ENCODE assay signal across 28 cellular contexts in the genomic region with DNA sequence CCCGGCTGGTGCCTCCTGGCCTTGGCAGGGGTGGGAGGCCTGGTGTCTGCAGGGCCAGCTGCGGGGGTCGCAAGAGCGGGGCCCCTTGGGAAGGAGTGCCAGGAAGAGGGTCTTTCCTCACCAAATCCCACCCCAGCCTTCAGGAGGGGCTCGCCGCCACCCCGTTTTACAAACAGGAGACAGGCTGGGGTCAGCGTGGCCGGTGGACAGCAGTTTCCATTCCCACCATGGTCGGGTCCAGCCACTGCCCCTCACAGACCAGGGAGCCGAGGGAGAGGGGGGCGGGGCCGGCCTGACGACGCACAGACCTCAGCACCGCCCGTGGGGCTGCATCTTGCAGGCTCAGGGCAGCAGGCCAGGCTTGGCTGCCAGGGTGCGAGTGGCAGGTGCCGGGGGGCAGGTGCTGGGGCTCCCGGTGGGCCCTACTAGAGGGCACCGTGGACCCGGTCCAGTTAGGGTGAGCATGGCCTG. TPM values are rescaled to one million over a fixed set of nuclear protein-coding genes. Genes with fewer than 3 reads are reported as not detected.
DNase-seq lines count a peak whose midpoint lies in the region; ATAC-seq, FAIRE-seq and TF ChIP-seq lines count a peak whose summit lies in the region.
"Had no signal": no experiment of that assay in that cellular context is flagged by ENCODE, and none has a peak within 500 bp of the region (broad histone marks: within the 10 kb centered on the region; RNA-seq: fewer than 3 reads in every experiment).

No MANE protein-coding gene starts in this region.

- H3K9me3 ChIP-seq in SK-N-SH (no peaks in the 10 kb centered on the region), H1 (ENCODE audit: insufficient read depth in 2 of 2, low read depth in 1 of 2, low read length in 1 of 2) (no peaks in the 10 kb centered on the region), aorta (ENCODE audit: control insufficient read depth, low read length) (no peaks in the 10 kb centered on the region)
- H3K9me3 ChIP-seq: MG63, prostate gland, transverse colon had no signal

- TF ChIP-seq RAD21 in SK-N-SH (IDR thresholded peaks at IDR 0.05; ENCODE audit: low read length) (no peak), H1 (IDR thresholded peaks at IDR 0.05 in 1 of 2, conservative IDR thresholded peaks at IDR 0.05 in 1 of 2; ENCODE audit: low read depth in 2 of 2, low read length in 2 of 2) (no peak)

- H3K4me1 ChIP-seq in SK-N-SH (ENCODE audit: control insufficient read depth in 1 of 2, insufficient read depth in 2 of 2, low read depth in 1 of 2, low read length in 1 of 2) (no peaks in the 10 kb centered on the region; a peak in 1 of 4 replicates), H1 (replicated peaks in 1 of 4; ENCODE audit: control insufficient read depth in 3 of 4, insufficient read depth in 4 of 4, low read length in 3 of 4) (peaks cover 0 to 6% (median 3%) of the 10 kb centered on the region in 4 experiments; a peak in 2 of 7 replicates), aorta (ENCODE audit: control insufficient read depth in 1 of 2, insufficient read depth in 2 of 2, low read length in 2 of 2) (no peaks in the 10 kb centered on the region)
- H3K4me1 ChIP-seq: prostate gland had no signal

- no peak overlapping the region for H2BK120ac ChIP-seq in H1 (replicated peaks; ENCODE audit: low read depth, low read length)

- H3K14ac ChIP-seq in H1 (ENCODE audit: insufficient read length) = no peak overlapping the region

- no peak for TF ChIP-seq CTCF in SK-N-SH (IDR thresholded peaks at IDR 0.05)
- no peak for TF ChIP-seq CTCF in H1 (IDR thresholded peaks at IDR 0.05; ENCODE audit: control extremely low read depth in 1 of 3, insufficient read depth in 1 of 3, low read depth in 1 of 3, low read length in 3 of 3)
- no peak for TF ChIP-seq CTCF in RWPE1 (conservative IDR thresholded peaks at IDR 0.05; ENCODE audit: low read depth)

- no peak overlapping the region for H3K27ac ChIP-seq in SK-N-SH (ENCODE audit: low read depth in 2 of 2, low read length in 1 of 2)
- H3K27ac ChIP-seq in H1 (ENCODE audit: low read depth, low read length) = no peak overlapping the region
- no peak overlapping the region for H3K27ac ChIP-seq in aorta (ENCODE audit: low read depth in 1 of 2, low read length in 2 of 2)
- no peak overlapping the region for H3K27ac ChIP-seq in RWPE1
- H3K27ac ChIP-seq: epithelial cell of prostate, prostate gland had no signal

- TF ChIP-seq EP300 in SK-N-SH (IDR thresholded peaks at IDR 0.05; ENCODE audit: borderline replicate concordance in 1 of 2, low read depth in 1 of 2, low read length in 1 of 2) (no peak), H1 (IDR thresholded peaks at IDR 0.05; ENCODE audit: borderline replicate concordance in 1 of 2, low read depth in 2 of 2, low read length in 2 of 2) (no peak)

- peak overlapping the region; percentile 71; the same call in 1 of the 2 replicates for H4K8ac ChIP-seq in H1 (ENCODE audit: extremely low read depth, insufficient read depth, low read length)

- H3K4me3 ChIP-seq in SK-N-SH (ENCODE audit: low read depth in 2 of 2, low read length in 1 of 2) = no peak overlapping the region
- H3K4me3 ChIP-seq in H1 (ENCODE audit: extremely low read depth in 1 of 4, insufficient read depth in 2 of 4, low read depth in 3 of 4, low read length in 4 of 4) = no peak overlapping the region
- no peak overlapping the region for H3K4me3 ChIP-seq in aorta (ENCODE audit: low read length in 2 of 2)
- H3K4me3 ChIP-seq: MG63, prostate gland, transverse colon had no signal

- no peaks in the 10 kb centered on the region for H3K36me3 ChIP-seq in SK-N-SH (replicated peaks in 1 of 2; ENCODE audit: control insufficient read depth in 1 of 2, insufficient read depth in 2 of 2, low read length in 1 of 2)
- no peaks in the 10 kb centered on the region for H3K36me3 ChIP-seq in H1 (ENCODE audit: control insufficient read depth in 2 of 4, insufficient read depth in 4 of 4, low read length in 3 of 4)
- H3K36me3 ChIP-seq in aorta (ENCODE audit: control insufficient read depth in 1 of 2, insufficient read depth in 2 of 2, low read length in 1 of 2) = no peaks in the 10 kb centered on the region
- H3K36me3 ChIP-seq: MG63, prostate gland, transverse colon had no signal

- DNase-seq in SK-N-SH (peak; percentile 62), NAMALWA (ENCODE audit: low spot score) (peak; percentile 55), H1 (ENCODE audit: low read depth in 1 of 2, low spot score in 2 of 2) (no peak), aorta (no peak), RWPE1 (ENCODE audit: low spot score) (no peak), NCI-H146 (lab: John Stamatoyannopoulos, UW) (no peak), NCI-H524 (lab: John Stamatoyannopoulos, UW) (no peak)
- DNase-seq: activated CD4-positive, alpha-beta T cell treated with anti-CD3 and anti-CD28 coated beads for 1 hour; activated naive CD4-positive, alpha-beta T cell; activated T-cell treated with anti-CD3 and anti-CD28 coated beads, Interleukin-2, amount 50 U/mL, for 48 hours; DMS79 treated with DMSO at 0.1 percent for 48 hours; effector CD4-positive, alpha-beta T cell; glutamatergic neuron; kidney glomerular epithelial cell; mammary epithelial cell; MG63; NCI-H1694 treated with DMSO at 0.1 percent for 48 hours; NCI-H69; PC-3; SIG-M5; T-cell; transverse colon had no signal

- H3K9ac ChIP-seq in SK-N-SH = no peak overlapping the region
- H3K9ac ChIP-seq in H1 (replicated peaks in 1 of 4; ENCODE audit: extremely low read depth in 1 of 4, low read depth in 3 of 4, low read length in 3 of 4) = no peak overlapping the region

- no peaks in the 10 kb centered on the region for H3K79me1 ChIP-seq in H1 (ENCODE audit: low read depth, low read length)

- H4K20me1 ChIP-seq in SK-N-SH (ENCODE audit: insufficient read depth) (no peaks in the 10 kb centered on the region), H1 (replicated peaks in 1 of 2; ENCODE audit: control insufficient read depth in 1 of 2, insufficient read depth in 2 of 2, low read length in 2 of 2) (peaks cover 0 to 3% of the 10 kb centered on the region in 2 experiments)

- no peaks in the 10 kb centered on the region for H3K79me2 ChIP-seq in SK-N-SH (ENCODE audit: insufficient read depth)
- H3K79me2 ChIP-seq in H1 (ENCODE audit: control insufficient read depth in 1 of 2, insufficient read depth in 2 of 2, low read length in 2 of 2) = no peaks in the 10 kb centered on the region

- no peak for ATAC-seq in SK-N-SH treated with all-trans-retinoic acid at 6 μM for 48 hours
- ATAC-seq in aorta (ENCODE audit: low FRiP score) = peak; percentile 9
- ATAC-seq: HCT116, PC-3, T-cell had no signal

- POLR2A ChIA-PET in SK-N-SH (lab: Yijun Ruan, JAX) (no interaction called here), H1 (lab: Charles Lee; ENCODE audit: partially characterized antibody) (interaction anchor here (1.0 kb wide), 1 partner anchor 105 kb away, joined by 3 read pairs; no protein-coding TSS in a partner anchor), RWPE1 (lab: Yijun Ruan, JAX; ENCODE audit: low non-redundant PET) (no interaction called here)

- no peak overlapping the region for H2AFZ ChIP-seq in SK-N-SH (ENCODE audit: low read depth)
- no peak overlapping the region for H2AFZ ChIP-seq in H1 (ENCODE audit: low read length)

- CTCF ChIA-PET in SK-N-SH (lab: Yijun Ruan, JAX) = no interaction called here
- CTCF ChIA-PET in H1 (lab: Charles Lee; ENCODE audit: partially characterized antibody) = interaction anchor here (0.6 to 1.2 kb wide), 4 partner anchors 7 to 168 kb away, joined by 3 to 5 read pairs (median 4); a partner anchor contains a TSS
- CTCF ChIA-PET in RWPE1 (lab: Yijun Ruan, JAX) = no interaction called here

- H3K23me2 ChIP-seq in H1 (ENCODE audit: low read depth, low read length) = peaks cover 5% of the 10 kb centered on the region; the same call in 1 of the 2 replicates

- intact Hi-C loops in aorta (cut with DNase I) = no loop called here

- no peak overlapping the region for H4K91ac ChIP-seq in H1 (replicated peaks; ENCODE audit: insufficient read length, low read length)

- H3F3A ChIP-seq in SK-N-SH (replicated peaks; ENCODE audit: insufficient read depth) = no peaks in the 10 kb centered on the region

- H2BK5ac ChIP-seq in H1 (ENCODE audit: low read depth, low read length) = no peak overlapping the region

- no peak overlapping the region for H2BK12ac ChIP-seq in H1 (ENCODE audit: low read depth, low read length)

- no peak for TF ChIP-seq POLR2A in H1 (IDR thresholded peaks at IDR 0.05; ENCODE audit: control extremely low read depth in 1 of 2, low read depth in 2 of 2, low read length in 2 of 2)

- no peak overlapping the region for H3K56ac ChIP-seq in H1 (replicated peaks; ENCODE audit: insufficient read length, low read depth, low read length)

- WGBS in SK-N-SH (ENCODE audit: low lambda C conversion rate) = 40% methylated on average over 15 of the region's 22 CpGs
- WGBS in H1 (ENCODE audit: extremely low coverage in 1 of 2, insufficient coverage in 1 of 2, insufficient read length in 1 of 2, insufficient replicate concordance in 2 of 2, low coverage in 1 of 2, low lambda C conversion rate in 2 of 2, missing lambda C conversion rate in 1 of 2), 2 experiments = 87% methylated on average over 7 of the region's 22 CpGs; no CpG with 5 or more reads in 1 of the 2 experiments
- WGBS in aorta, 2 donors = 45 to 47% methylated on average over 22 of the region's 22 CpGs

- H4K5ac ChIP-seq in H1 (ENCODE audit: insufficient read length, low read depth, low read length) = no peak overlapping the region

- H2AK5ac ChIP-seq in H1 (ENCODE audit: low read depth, low read length) = no peak overlapping the region

- no peak for FAIRE-seq in H1 (lab: Jason Lieb, UNC)
- FAIRE-seq: A204.1 had no signal

- H3K4ac ChIP-seq in H1 (replicated peaks; ENCODE audit: insufficient read length, low read depth, low read length) = no peak overlapping the region

- H3K23ac ChIP-seq in H1 (ENCODE audit: insufficient read length) = no peak overlapping the region

- H3K18ac ChIP-seq in H1 (ENCODE audit: extremely low read depth, low read length) = no peak overlapping the region; the same call in 1 of the 2 replicates

- no peaks in the 10 kb centered on the region for H3K9me2 ChIP-seq in SK-N-SH

- H3K4me2 ChIP-seq in SK-N-SH = no peak overlapping the region
- no peak overlapping the region for H3K4me2 ChIP-seq in H1 (ENCODE audit: insufficient read depth in 1 of 2, low read depth in 2 of 2, low read length in 2 of 2)

- no peak overlapping the region for H2BK15ac ChIP-seq in H1 (ENCODE audit: low read length)

- H3K27me3 ChIP-seq in SK-N-SH (ENCODE audit: insufficient read depth) = peaks cover 9% of the 10 kb centered on the region; the same call in 1 of the 2 replicates
- H3K27me3 ChIP-seq in H1 (replicated peaks in 1 of 4; ENCODE audit: control insufficient read depth in 3 of 4, extremely low read depth in 1 of 4, insufficient read depth in 3 of 4, low read length in 3 of 4) = no peaks in the 10 kb centered on the region
- H3K27me3 ChIP-seq in aorta (ENCODE audit: control insufficient read depth in 1 of 2, insufficient read depth in 2 of 2, low read length in 1 of 2) = no peaks in the 10 kb centered on the region
- H3K27me3 ChIP-seq: MG63 had no signal

- no peak overlapping the region for H2BK20ac ChIP-seq in H1 (ENCODE audit: low read length)

RNA-seq across cellular contexts. Expression of a gene that starts 7.6 kb away (rescaled TPM):
- polyA plus RNA-seq in SK-N-SH (2012; rRNA removed) (not detected in 2 replicates), H1 (2011; rRNA removed) (0.51 and 1.5 TPM in 2 replicates), aorta (1 to 10 TPM in 1 of 2 donors, under 1 TPM in 1; 0.18 to 1.0 TPM)
- not detected in 2 replicates for polyA plus RNA-seq in SK-N-SH (2012; cell fraction: cytosol; rRNA removed)
- not detected in 2 replicates for polyA plus RNA-seq in SK-N-SH (2012; cell fraction: nucleus; rRNA removed)
- 1.3 and 2.7 TPM in 2 replicates for total RNA-seq in H1 (2021; fragmentation: NEBNext Ultra II Directional; extraction: Animal tissue kit (Norgen Biotek cat#: 25700))
- 0.62 TPM for polyA plus RNA-seq in H1 (2011; cell fraction: cytosol; rRNA removed)
- 3.9 TPM for polyA plus RNA-seq in H1 (2011; cell fraction: nucleus; rRNA removed)
- polyA plus RNA-seq in H1 (2012, experiment 1 of 2) = 0.99 to 1.7 TPM (median 1.2 TPM) in 4 replicates
- polyA plus RNA-seq in H1 (2012, experiment 2 of 2) = 1.1 TPM
- polyA plus RNA-seq in H1 (2013, experiment 1 of 2) = 1.6 TPM
- polyA plus RNA-seq in H1 (2013, experiment 2 of 2) = 1.2 TPM
- polyA minus RNA-seq in H1 (2011; rRNA and poly(A)+ RNA removed) = 0.59 and 0.66 TPM in 2 replicates
- polyA minus RNA-seq in H1 (2011; cell fraction: cytosol; rRNA and poly(A)+ RNA removed) = 2.9 TPM
- 2.1 TPM for polyA minus RNA-seq in H1 (2011; cell fraction: nucleus; rRNA and poly(A)+ RNA removed)
- total RNA-seq in aorta = 1 to 10 TPM; 4.4 to 9.4 TPM
- total RNA-seq: chondrocyte, PC-3 had no signal

Comparison
In these comparisons a context has a peak if more than half of its experiments do, and no peak if none do; other contexts are left out.
1. DNase-seq: peak in SK-N-SH (single experiment) and NAMALWA (single experiment); none in H1 (0 of 2), aorta (0 of 2), RWPE1 (single experiment), NCI-H146 (single experiment) and NCI-H524 (0 of 2).